32 cellular contexts compared by ENCODE assay signal in genomic region chr14:80233489-80233888, GRCh38. TPM values are rescaled to one million over a fixed set of nuclear protein-coding genes. Genes with fewer than 3 reads are reported as not detected.
"Had no signal": no experiment of that assay in that cellular context is flagged by ENCODE, and none has a peak within 500 bp of the region (broad histone marks: within the 10 kb centered on the region; RNA-seq: fewer than 3 reads in every experiment).

No MANE protein-coding gene starts in this region.

- H3K4me1 ChIP-seq: adrenal gland, foreskin keratinocyte, gastrocnemius medialis, heart left ventricle had no signal

- ATAC-seq: activated CD8-positive, alpha-beta memory T cell treated with anti-CD3 and anti-CD28 coated beads, Interleukin-2, amount 10 ng/mL, durations not matched to agents 7 days and 5 days; activated CD8-positive, alpha-beta T cell treated with anti-CD3 and anti-CD28 coated beads for 36 hours; activated naive CD4-positive, alpha-beta T cell treated with anti-CD3 and anti-CD28 coated beads, Interleukin-2, amount 50 U/mL, for 72 hours; body of pancreas; effector memory CD8-positive, alpha-beta T cell; foreskin keratinocyte; gastrocnemius medialis; heart left ventricle had no signal

- H3K36me3 ChIP-seq: adrenal gland, gastrocnemius medialis, heart left ventricle had no signal

- H3K27ac ChIP-seq: adrenal gland, body of pancreas, foreskin keratinocyte, gastrocnemius medialis, heart left ventricle had no signal

- H3K4me1 Mint-ChIP-seq: activated CD4-positive, alpha-beta T cell treated with anti-CD3 and anti-CD28 coated beads, Interleukin-2, amount 10 ng/mL, durations not matched to agents 7 days and 5 days; activated CD8-positive, alpha-beta memory T cell treated with anti-CD3 and anti-CD28 coated beads, Interleukin-2, amount 10 ng/mL, durations not matched to agents 7 days and 5 days; activated naive CD8-positive, alpha-beta T cell treated with anti-CD3 and anti-CD28 coated beads, Interleukin-2, amount 10 ng/mL, durations not matched to agents 7 days and 5 days had no signal

- H3K4me3 ChIP-seq: adrenal gland, body of pancreas, gastrocnemius medialis, heart left ventricle had no signal

- H3K27me3 ChIP-seq: adrenal gland, body of pancreas, foreskin keratinocyte, gastrocnemius medialis, heart left ventricle had no signal

- DNase-seq: activated CD4-positive, alpha-beta T cell treated with anti-CD3 and anti-CD28 coated beads for 4 hours; activated CD4-positive, alpha-beta T cell treated with anti-CD3 and anti-CD28 coated beads, Interleukin-2, amount 10 ng/mL, durations not matched to agents 7 days and 5 days; activated CD4-positive, alpha-beta T cell treated with anti-CD3 and anti-CD28 coated beads, Interleukin-2, amount 50 U/mL, for 4 hours; activated CD4-positive, CD25-positive, alpha-beta regulatory T cell; activated CD4-positive, CD25-positive, alpha-beta regulatory T cell treated with anti-CD3 and anti-CD28 coated beads, Interleukin-2, amount 50 U/mL, for 72 hours; activated CD8-positive, alpha-beta memory T cell treated with anti-CD3 and anti-CD28 coated beads, Interleukin-2, amount 10 ng/mL, durations not matched to agents 7 days and 5 days; activated CD8-positive, alpha-beta memory T cell treated with anti-CD3 and anti-CD28 coated beads, Interleukin-2, amount 50 U/mL, for 4 hours; activated CD8-positive, alpha-beta T cell treated with anti-CD3 and anti-CD28 coated beads for 36 hours; activated effector memory CD4-positive, alpha-beta T cell treated with anti-CD3 and anti-CD28 coated beads, Interleukin-2, amount 50 U/mL, for 16 hours; activated naive CD4-positive, alpha-beta T cell treated with anti-CD3 and anti-CD28 coated beads for 36 hours; activated naive CD8-positive, alpha-beta T cell treated with anti-CD3 and anti-CD28 coated beads, Interleukin-2, amount 10 ng/mL, durations not matched to agents 7 days and 5 days; activated T-cell treated with anti-CD3 and anti-CD28 coated beads, Interleukin-2, amount 50 U/mL, for 1 hour; activated T-cell treated with anti-CD3 and anti-CD28 coated beads, Interleukin-2, amount 50 U/mL, for 48 hours; adrenal gland; amygdala; aorta; body of pancreas; caudate nucleus; cortex of kidney; dermis blood vessel endothelial cell; effector CD4-positive, alpha-beta T cell; effector memory CD8-positive, alpha-beta T cell; erythroblast; foreskin keratinocyte; gastrocnemius medialis; glutamatergic neuron; heart left ventricle; T-helper 2 cell had no signal

- H3K4me3 Mint-ChIP-seq: activated CD4-positive, alpha-beta T cell treated with anti-CD3 and anti-CD28 coated beads, Interleukin-2, amount 10 ng/mL, durations not matched to agents 7 days and 5 days; activated CD8-positive, alpha-beta memory T cell treated with anti-CD3 and anti-CD28 coated beads, Interleukin-2, amount 10 ng/mL, durations not matched to agents 7 days and 5 days; activated CD8-positive, alpha-beta T cell treated with anti-CD3 and anti-CD28 coated beads for 36 hours; activated naive CD4-positive, alpha-beta T cell treated with anti-CD3 and anti-CD28 coated beads for 36 hours; activated naive CD8-positive, alpha-beta T cell treated with anti-CD3 and anti-CD28 coated beads, Interleukin-2, amount 10 ng/mL, durations not matched to agents 7 days and 5 days; activated T-helper 1 cell treated with anti-CD3 and anti-CD28 coated beads, Interleukin-12 subunit alpha, Interleukin-12 subunit beta, Interleukin-2, Interleukin-4 antibody, amounts not matched to agents 30 ng/mL and 10 ng/mL and 1 ng/mL, durations not matched to agents 14 hours and 24 hours and 36 hours; effector memory CD8-positive, alpha-beta T cell had no signal

- H3K36me3 Mint-ChIP-seq: activated CD8-positive, alpha-beta memory T cell treated with anti-CD3 and anti-CD28 coated beads, Interleukin-2, amount 10 ng/mL, durations not matched to agents 7 days and 5 days; activated naive CD8-positive, alpha-beta T cell treated with anti-CD3 and anti-CD28 coated beads, Interleukin-2, amount 10 ng/mL, durations not matched to agents 7 days and 5 days had no signal

- H3K9me3 ChIP-seq: adrenal gland, gastrocnemius medialis had no signal

- H3K27ac Mint-ChIP-seq: activated CD4-positive, alpha-beta T cell treated with anti-CD3 and anti-CD28 coated beads, Interleukin-2, amount 10 ng/mL, durations not matched to agents 7 days and 5 days; activated CD8-positive, alpha-beta memory T cell treated with anti-CD3 and anti-CD28 coated beads, Interleukin-2, amount 10 ng/mL, durations not matched to agents 7 days and 5 days; activated CD8-positive, alpha-beta T cell treated with anti-CD3 and anti-CD28 coated beads for 36 hours; activated naive CD4-positive, alpha-beta T cell treated with anti-CD3 and anti-CD28 coated beads for 36 hours; activated naive CD4-positive, alpha-beta T cell treated with anti-CD3 and anti-CD28 coated beads, Interleukin-2, amount 50 U/mL, for 72 hours; activated naive CD8-positive, alpha-beta T cell treated with anti-CD3 and anti-CD28 coated beads, Interleukin-2, amount 10 ng/mL, durations not matched to agents 7 days and 5 days; activated T-helper 1 cell treated with anti-CD3 and anti-CD28 coated beads, Interleukin-12 subunit alpha, Interleukin-12 subunit beta, Interleukin-2, Interleukin-4 antibody, amounts not matched to agents 30 ng/mL and 10 ng/mL and 1 ng/mL, durations not matched to agents 14 hours and 24 hours and 36 hours; activated T-helper 2 cell treated with anti-CD3 and anti-CD28 coated beads, Interferon-gamma antibody, Interleukin-2, Interleukin-4, amounts not matched to agents 10 μg/mL and 5 μg/mL and 100 μg/mL, durations not matched to agents 14 hours and 24 hours and 36 hours; effector memory CD8-positive, alpha-beta T cell had no signal

- H3K27me3 Mint-ChIP-seq: activated CD4-positive, alpha-beta T cell treated with anti-CD3 and anti-CD28 coated beads, Interleukin-2, amount 10 ng/mL, durations not matched to agents 7 days and 5 days; activated CD8-positive, alpha-beta memory T cell treated with anti-CD3 and anti-CD28 coated beads, Interleukin-2, amount 10 ng/mL, durations not matched to agents 7 days and 5 days; activated CD8-positive, alpha-beta T cell treated with anti-CD3 and anti-CD28 coated beads for 36 hours; activated naive CD8-positive, alpha-beta T cell treated with anti-CD3 and anti-CD28 coated beads, Interleukin-2, amount 10 ng/mL, durations not matched to agents 7 days and 5 days; effector memory CD8-positive, alpha-beta T cell had no signal

RNA-seq across cellular contexts. Expression of gene DIO2, which starts 22.2 kb away (rescaled TPM):
- total RNA-seq: activated CD4-positive, alpha-beta T cell treated with anti-CD3 and anti-CD28 coated beads, Interleukin-2, amount 10 ng/mL, durations not matched to agents 7 days and 5 days; activated CD8-positive, alpha-beta memory T cell treated with anti-CD3 and anti-CD28 coated beads for 36 hours; activated CD8-positive, alpha-beta memory T cell treated with anti-CD3 and anti-CD28 coated beads, Interleukin-2, amount 10 ng/mL, durations not matched to agents 7 days and 5 days; activated CD8-positive, alpha-beta T cell treated with anti-CD3 and anti-CD28 coated beads for 36 hours; activated naive CD4-positive, alpha-beta T cell treated with anti-CD3 and anti-CD28 coated beads for 36 hours; activated naive CD8-positive, alpha-beta T cell treated with anti-CD3 and anti-CD28 coated beads, Interleukin-2, amount 10 ng/mL, durations not matched to agents 7 days and 5 days; activated T-helper 1 cell treated with anti-CD3 and anti-CD28 coated beads, Interleukin-12 subunit alpha, Interleukin-12 subunit beta, Interleukin-2, Interleukin-4 antibody, amounts not matched to agents 30 ng/mL and 10 ng/mL and 1 ng/mL, durations not matched to agents 14 hours and 24 hours and 36 hours; activated T-helper 2 cell treated with anti-CD3 and anti-CD28 coated beads, Interferon-gamma antibody, Interleukin-2, Interleukin-4, amounts not matched to agents 10 μg/mL and 5 μg/mL and 100 μg/mL, durations not matched to agents 14 hours and 24 hours and 36 hours had no signal
